Comparison of ENCODE assay signal across 10 cellular contexts in the genomic region with DNA sequence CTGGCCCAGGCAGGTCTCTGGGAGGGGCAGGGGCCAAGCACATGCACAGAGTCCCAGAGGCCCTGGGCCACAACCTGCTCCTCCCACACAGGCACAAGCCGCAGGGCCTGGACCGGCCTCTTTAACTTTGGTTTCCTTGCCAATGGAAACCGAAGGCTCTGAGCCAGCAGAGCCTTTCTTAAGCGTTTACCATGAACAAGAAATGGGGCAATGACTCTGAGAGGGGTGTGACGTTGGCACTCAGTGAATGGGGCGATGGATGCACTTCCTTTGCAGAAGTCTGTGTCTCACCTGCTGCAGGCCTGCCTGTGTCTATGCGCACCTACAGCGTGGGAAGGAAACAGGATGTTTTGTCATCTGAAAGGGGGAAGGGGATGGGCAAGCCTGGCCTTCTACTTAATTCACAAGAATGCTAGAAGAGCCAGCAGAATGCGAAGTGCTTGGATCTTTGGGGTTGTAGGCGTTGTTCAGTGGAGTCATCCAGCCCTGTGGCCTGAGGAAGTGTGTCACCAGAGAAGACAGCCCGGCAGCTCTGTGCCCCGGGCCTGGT. TPM values are rescaled to one million over a fixed set of nuclear protein-coding genes. Genes with fewer than 3 reads are reported as not detected.
DNase-seq lines count a peak whose midpoint lies in the region; ATAC-seq, FAIRE-seq and TF ChIP-seq lines count a peak whose summit lies in the region.
"Had no signal": no experiment of that assay in that cellular context is flagged by ENCODE, and none has a peak within 500 bp of the region (broad histone marks: within the 10 kb centered on the region; RNA-seq: fewer than 3 reads in every experiment).

No MANE protein-coding gene starts in this region.

- H3K27me3 Mint-ChIP-seq in activated naive CD8-positive, alpha-beta T cell treated with anti-CD3 and anti-CD28 coated beads for 36 hours, result no peaks in the 10 kb centered on the region

- peak overlapping the region; percentile 26 for H3K4me2 ChIP-seq in keratinocyte (ENCODE audit: control insufficient read depth, extremely low read depth, insufficient read depth, low read depth, low read length)

- dilution Hi-C loops in keratinocyte (cut with MboI; ENCODE audit: extremely low pct_ligation_motif_present, low sequenced_read_pairs), result no loop called here

- H2AFZ ChIP-seq in keratinocyte (ENCODE audit: control insufficient read depth, low read length), result peak overlapping the region; percentile 51

- peaks cover 7% of the 10 kb centered on the region for H3K4me1 Mint-ChIP-seq in activated naive CD8-positive, alpha-beta T cell treated with anti-CD3 and anti-CD28 coated beads for 36 hours

- no peaks in the 10 kb centered on the region for H3K9me3 ChIP-seq in keratinocyte (ENCODE audit: control insufficient read depth, low read depth, low read length)

- peaks cover 14% of the 10 kb centered on the region for H3K4me1 ChIP-seq in keratinocyte (ENCODE audit: control insufficient read depth, extremely low read depth, insufficient read depth, low read length)

- no peaks in the 10 kb centered on the region for H4K20me1 ChIP-seq in keratinocyte (ENCODE audit: control insufficient read depth, extremely low read depth, insufficient read depth, low read length)

- H3K4me3 ChIP-seq in keratinocyte (ENCODE audit: control insufficient read depth in 2 of 3, extremely low read depth in 1 of 3, insufficient read depth in 2 of 3, low read depth in 1 of 3, low read length in 3 of 3), result no peak overlapping the region

- no peaks in the 10 kb centered on the region for H3K79me2 ChIP-seq in keratinocyte (ENCODE audit: control insufficient read depth, insufficient read depth, low read length)

- no peaks in the 10 kb centered on the region for H3K9me3 Mint-ChIP-seq in activated naive CD8-positive, alpha-beta T cell treated with anti-CD3 and anti-CD28 coated beads for 36 hours

- no peaks in the 10 kb centered on the region for H3K9me1 ChIP-seq in keratinocyte (ENCODE audit: control insufficient read depth, extremely low read depth, insufficient read depth, low read length)

- peak overlapping the region; percentile 31 for H3K27ac ChIP-seq in keratinocyte (ENCODE audit: control insufficient read depth, insufficient read depth, low read length)
- H3K27ac ChIP-seq: HL-60 had no signal

- no peak overlapping the region for H3K4me3 Mint-ChIP-seq in activated naive CD8-positive, alpha-beta T cell treated with anti-CD3 and anti-CD28 coated beads for 36 hours

- H3K9ac ChIP-seq in keratinocyte (ENCODE audit: control insufficient read depth, extremely low read depth, insufficient read depth, low read length), result peak overlapping the region; percentile 49

- peak; percentile 51 for FAIRE-seq in keratinocyte (lab: Jason Lieb, UNC)

- no peaks in the 10 kb centered on the region for H3K27me3 ChIP-seq in keratinocyte (ENCODE audit: control insufficient read depth, extremely low read depth, insufficient read depth, low read length)

- DNase-seq in SK-N-DZ (ENCODE audit: low spot score) (peak; percentile 37), keratinocyte (ENCODE audit: low read depth, low spot score) (peak; percentile 35), NOMO-1 treated with DMSO at 0.1 percent for 48 hours (lab: John Stamatoyannopoulos, UW; ENCODE audit: unreplicated experiment) (no peak), NCI-H345 treated with DMSO at 0.1 percent for 48 hours (lab: John Stamatoyannopoulos, UW; ENCODE audit: unreplicated experiment) (no peak)
- no peak for DNase-seq in activated naive CD8-positive, alpha-beta T cell treated with anti-CD3 and anti-CD28 coated beads for 36 hours
- peak; percentile 4 to 29 (median 9) for DNase-seq in stimulated activated CD4-positive, alpha-beta T cell treated with anti-CD3 and anti-CD28 coated beads, TNF-alpha, amount 100 ng/mL, for 1 hour (ENCODE audit: low read depth in 3 of 3, low spot score in 1 of 3)
- no peak for DNase-seq in activated CD8-positive, alpha-beta memory T cell treated with anti-CD3 and anti-CD28 coated beads, Interleukin-2, amount 50 U/mL, for 4 hours

- peaks cover 6 to 14% of the 10 kb centered on the region in 2 experiments for H3K36me3 ChIP-seq in keratinocyte (ENCODE audit: control insufficient read depth in 2 of 2, extremely low read depth in 1 of 2, insufficient read depth in 2 of 2, low read length in 2 of 2)

- peaks cover 13% of the 10 kb centered on the region for H3K36me3 Mint-ChIP-seq in activated naive CD8-positive, alpha-beta T cell treated with anti-CD3 and anti-CD28 coated beads for 36 hours

- no peak for TF ChIP-seq CTCF in keratinocyte (optimal IDR thresholded peaks at IDR 0.05 in 1 of 3, IDR thresholded peaks at IDR 0.05 in 1 of 3, conservative IDR thresholded peaks at IDR 0.05 in 1 of 3; ENCODE audit: extremely low read depth in 1 of 3, insufficient read depth in 2 of 3, low read length in 3 of 3)

- ATAC-seq in HG03457 (IDR thresholded peaks at IDR 0.05; ENCODE audit: unreplicated experiment), result no peak

- peak overlapping the region; percentile 31 for H3K27ac Mint-ChIP-seq in activated naive CD8-positive, alpha-beta T cell treated with anti-CD3 and anti-CD28 coated beads for 36 hours

RNA-seq across cellular contexts. Expression of a gene that starts 41.8 kb away (rescaled TPM):
- 13.9 and 17.5 TPM in 2 replicates for polyA plus RNA-seq in SK-N-DZ (2014; cell fraction: cytosol; rRNA removed)
- polyA plus RNA-seq in SK-N-DZ (2014; cell fraction: nucleus; rRNA removed), result 44.4 and 52.4 TPM in 2 replicates
- total RNA-seq in activated naive CD8-positive, alpha-beta T cell treated with anti-CD3 and anti-CD28 coated beads for 36 hours, result 10 to 100 TPM; 14.9 to 15.6 TPM
- polyA plus RNA-seq in keratinocyte, result 6.2 to 7.1 TPM (median 6.5 TPM) in 3 replicates
- polyA plus RNA-seq in keratinocyte (2011; ENCODE audit: low read depth), result 5.6 TPM
- polyA plus RNA-seq in keratinocyte (2011; cell fraction: cytosol; rRNA removed), result 4.6 and 5.2 TPM in 2 replicates
- polyA plus RNA-seq in keratinocyte (2011; cell fraction: nucleus; rRNA removed), result 12.1 and 18.1 TPM in 2 replicates
- 2.6 and 5.0 TPM in 2 replicates for polyA plus RNA-seq in keratinocyte (2012; ENCODE audit: low replicate concordance)
- 10.8 to 23.1 TPM (median 22.9 TPM) in 3 replicates for polyA minus RNA-seq in keratinocyte
- polyA minus RNA-seq in keratinocyte (2011; cell fraction: cytosol; rRNA and poly(A)+ RNA removed), result 8.2 TPM
- polyA minus RNA-seq in keratinocyte (2011; cell fraction: nucleus; rRNA and poly(A)+ RNA removed), result 8.4 and 13.3 TPM in 2 replicates

RNA-seq across cellular contexts. Expression of a gene that starts 42.1 kb away (rescaled TPM):
- 26.7 and 31.4 TPM in 2 replicates for polyA plus RNA-seq in SK-N-DZ (2014; cell fraction: cytosol; rRNA removed)
- polyA plus RNA-seq in SK-N-DZ (2014; cell fraction: nucleus; rRNA removed), result 62.4 and 67.7 TPM in 2 replicates
- 10 to 100 TPM; 48.2 to 51.1 TPM for total RNA-seq in activated naive CD8-positive, alpha-beta T cell treated with anti-CD3 and anti-CD28 coated beads for 36 hours
- 20.3 to 35.0 TPM (median 24.3 TPM) in 3 replicates for polyA plus RNA-seq in keratinocyte
- 43.0 TPM for polyA plus RNA-seq in keratinocyte (2011; ENCODE audit: low read depth)
- polyA plus RNA-seq in keratinocyte (2011; cell fraction: cytosol; rRNA removed), result 14.3 and 23.8 TPM in 2 replicates
- polyA plus RNA-seq in keratinocyte (2011; cell fraction: nucleus; rRNA removed), result 42.8 and 55.4 TPM in 2 replicates
- 17.1 and 17.4 TPM in 2 replicates for polyA plus RNA-seq in keratinocyte (2012; ENCODE audit: low replicate concordance)
- 6.1 to 16.9 TPM (median 12.7 TPM) in 3 replicates for polyA minus RNA-seq in keratinocyte
- 17.5 TPM for polyA minus RNA-seq in keratinocyte (2011; cell fraction: cytosol; rRNA and poly(A)+ RNA removed)
- 15.0 and 19.2 TPM in 2 replicates for polyA minus RNA-seq in keratinocyte (2011; cell fraction: nucleus; rRNA and poly(A)+ RNA removed)

RNA-seq across cellular contexts. Expression of a gene that starts 46.6 kb away (rescaled TPM):
- not detected in 2 replicates for polyA plus RNA-seq in SK-N-DZ (2014; cell fraction: cytosol; rRNA removed)
- not detected in 2 replicates for polyA plus RNA-seq in SK-N-DZ (2014; cell fraction: nucleus; rRNA removed)
- not detected for total RNA-seq in activated naive CD8-positive, alpha-beta T cell treated with anti-CD3 and anti-CD28 coated beads for 36 hours
- not detected in 3 replicates for polyA plus RNA-seq in keratinocyte
- polyA plus RNA-seq in keratinocyte (2011; ENCODE audit: low read depth), result not detected
- polyA plus RNA-seq in keratinocyte (2011; cell fraction: cytosol; rRNA removed), result not detected in 2 replicates
- polyA plus RNA-seq in keratinocyte (2011; cell fraction: nucleus; rRNA removed), result not detected in 2 replicates
- polyA plus RNA-seq in keratinocyte (2012; ENCODE audit: low replicate concordance), result not detected in 2 replicates
- not detected in 3 replicates for polyA minus RNA-seq in keratinocyte
- not detected for polyA minus RNA-seq in keratinocyte (2011; cell fraction: cytosol; rRNA and poly(A)+ RNA removed)
- polyA minus RNA-seq in keratinocyte (2011; cell fraction: nucleus; rRNA and poly(A)+ RNA removed), result not detected in 2 replicates
- total RNA-seq: activated CD8-positive, alpha-beta memory T cell treated with anti-CD3 and anti-CD28 coated beads for 36 hours had no signal

RNA-seq across cellular contexts. Expression of a gene that starts 53.4 kb away (rescaled TPM):
- not detected in 2 replicates for polyA plus RNA-seq in SK-N-DZ (2014; cell fraction: cytosol; rRNA removed)
- polyA plus RNA-seq in SK-N-DZ (2014; cell fraction: nucleus; rRNA removed), result 0.08 TPM in 1 of 2 replicates, not detected in the other
- total RNA-seq in activated naive CD8-positive, alpha-beta T cell treated with anti-CD3 and anti-CD28 coated beads for 36 hours, result under 1 TPM; 0.24 to 0.39 TPM
- polyA plus RNA-seq in keratinocyte, result 0.17 to 0.42 TPM (median 0.34 TPM) in 3 replicates
- not detected for polyA plus RNA-seq in keratinocyte (2011; ENCODE audit: low read depth)
- polyA plus RNA-seq in keratinocyte (2011; cell fraction: cytosol; rRNA removed), result 0.07 and 0.08 TPM in 2 replicates
- 1.2 and 1.8 TPM in 2 replicates for polyA plus RNA-seq in keratinocyte (2011; cell fraction: nucleus; rRNA removed)
- polyA plus RNA-seq in keratinocyte (2012; ENCODE audit: low replicate concordance), result 0.06 and 0.24 TPM in 2 replicates
- 0.40 to 0.86 TPM (median 0.59 TPM) in 3 replicates for polyA minus RNA-seq in keratinocyte
- not detected for polyA minus RNA-seq in keratinocyte (2011; cell fraction: cytosol; rRNA and poly(A)+ RNA removed)
- 0.31 and 0.53 TPM in 2 replicates for polyA minus RNA-seq in keratinocyte (2011; cell fraction: nucleus; rRNA and poly(A)+ RNA removed)

Comparison
In these comparisons a context has a peak if more than half of its experiments do, and no peak if none do; other contexts are left out.
1. DNase-seq: peak in SK-N-DZ (single experiment), keratinocyte (single experiment) and stimulated activated CD4-positive, alpha-beta T cell treated with anti-CD3 and anti-CD28 coated beads, TNF-alpha, amount 100 ng/mL, for 1 hour (3 of 3); none in activated naive CD8-positive, alpha-beta T cell treated with anti-CD3 and anti-CD28 coated beads for 36 hours (single experiment), activated CD8-positive, alpha-beta memory T cell treated with anti-CD3 and anti-CD28 coated beads, Interleukin-2, amount 50 U/mL, for 4 hours (single experiment), NOMO-1 treated with DMSO at 0.1 percent for 48 hours (single experiment) and NCI-H345 treated with DMSO at 0.1 percent for 48 hours (single experiment).